ENCODE assay signal across 1 cellular context in the genomic region with DNA sequence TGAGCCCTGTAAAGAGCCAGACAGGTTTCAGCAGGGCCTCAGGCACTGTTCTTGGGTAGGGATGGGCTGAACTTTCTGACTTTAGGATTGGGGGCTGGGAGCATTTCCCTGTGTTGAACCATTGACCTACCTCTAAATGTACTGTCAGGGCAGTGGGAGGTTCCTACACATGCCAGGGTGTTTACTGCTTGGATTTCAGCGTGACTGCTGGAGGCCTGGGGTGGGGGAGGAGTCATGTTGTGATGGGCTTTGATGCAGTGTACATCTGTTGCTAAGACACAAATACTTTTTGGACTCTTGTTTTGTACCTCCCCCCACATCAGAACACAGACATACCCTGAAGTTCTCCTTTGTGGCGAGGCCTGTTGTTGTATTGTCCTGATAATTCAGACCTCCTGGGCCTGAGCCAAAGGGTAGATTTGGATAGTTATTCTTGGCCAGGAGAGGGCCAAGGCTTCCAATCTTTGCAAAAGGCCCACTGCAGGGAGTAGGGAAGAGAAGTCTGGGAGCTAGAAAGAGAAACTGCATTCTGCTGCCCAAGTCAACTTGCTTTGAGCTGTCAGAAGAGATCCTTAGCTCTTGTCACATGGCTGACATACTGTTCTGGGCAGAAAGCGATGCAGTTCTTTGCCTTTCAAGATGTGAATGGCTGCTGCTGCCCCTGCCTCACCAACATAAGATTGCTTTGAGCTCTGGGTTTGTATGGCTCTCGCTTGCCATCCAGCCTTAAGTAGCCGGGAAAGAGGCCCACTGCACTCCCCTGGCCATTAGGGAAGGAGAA.
TF ChIP-seq lines count a peak whose summit lies in the region.

No MANE protein-coding gene starts in this region.

TF ChIP-seq in endothelial cell of umbilical vein, 7 proteins besides CTCF, POLR2A, EP300 and RAD21 (continued from another document):
- TF ChIP-seq GATA2 (IDR thresholded peaks at IDR 0.05; ENCODE audit: insufficient read depth, insufficient read length, low read depth, low read length), result no peak
- no peak for TF ChIP-seq MAX (IDR thresholded peaks at IDR 0.05; ENCODE audit: insufficient read depth, insufficient read length)
- TF ChIP-seq POLR2AphosphoS5 (IDR thresholded peaks at IDR 0.05; ENCODE audit: insufficient read depth, low read depth, low read length), result no peak
- TF ChIP-seq JUN (IDR thresholded peaks at IDR 0.05; ENCODE audit: borderline replicate concordance, insufficient read depth, insufficient read length, low read depth), result no peak
